Comparison of ENCODE assay signal across 12 cellular contexts in genomic region chr17:29124931-29125270, GRCh38. TPM values are rescaled to one million over a fixed set of nuclear protein-coding genes. Genes with fewer than 3 reads are reported as not detected.
DNase-seq lines count a peak whose midpoint lies in the region; ATAC-seq and TF ChIP-seq lines count a peak whose summit lies in the region.
"Had no signal": no experiment of that assay in that cellular context is flagged by ENCODE, and none has a peak within 500 bp of the region (broad histone marks: within the 10 kb centered on the region; RNA-seq: fewer than 3 reads in every experiment).

No MANE protein-coding gene starts in this region.

- CTCF ChIA-PET in PC-3 (lab: Charles Lee): interaction anchor here (1.3 to 1.9 kb wide), 6 partner anchors 13 to 173 kb away, joined by 3 to 23 read pairs (median 11); partner anchors contain the start of gene MYO18A

- POLR2A ChIA-PET in PC-3 (lab: Charles Lee; ENCODE audit: unreplicated experiment): interaction anchor here (0.5 kb wide), 1 partner anchor 173 kb away, joined by 5 read pairs; no protein-coding TSS in a partner anchor

- H3K4me2 ChIP-seq in PC-3 (ENCODE audit: low read length): no peak overlapping the region

- H3K36me3 ChIP-seq in PC-3 (ENCODE audit: low read depth, low read length): no peaks in the 10 kb centered on the region
- peaks cover 62% of the 10 kb centered on the region for H3K36me3 ChIP-seq in neutrophil
- H3K36me3 ChIP-seq: breast epithelium had no signal

- H2AFZ ChIP-seq in PC-3 (ENCODE audit: low read length): no peak overlapping the region

- H3K9ac ChIP-seq in PC-3 (ENCODE audit: low read length): no peak overlapping the region

- H4K20me1 ChIP-seq in PC-3 (ENCODE audit: low read length): no peaks in the 10 kb centered on the region

- no peaks in the 10 kb centered on the region for H3K79me2 ChIP-seq in PC-3 (ENCODE audit: low read length)

- H3K4me1 ChIP-seq in PC-3 (ENCODE audit: insufficient read depth, low read length) (peaks cover 14% of the 10 kb centered on the region), neutrophil (ENCODE audit: control insufficient read depth in 1 of 2, insufficient read depth in 1 of 2, low read depth in 1 of 2, low read length in 1 of 2) (peaks cover 20% of the 10 kb centered on the region in 2 experiments)
- H3K4me1 ChIP-seq: breast epithelium had no signal

- DNase-seq in Daoy (ENCODE audit: low read depth) (peak; percentile 44), PC-3 (peak; percentile 57), erythroblast (lab: John Stamatoyannopoulos, UW) (peak; percentile 74 to 82), GM13976 (ENCODE audit: low spot score) (no peak), KBM-7 (no peak)
- DNase-seq: activated T-cell treated with anti-CD3 and anti-CD28 coated beads, Interleukin-2, amount 50 U/mL, for 1 hour; Kasumi-1; stimulated activated CD4-positive, alpha-beta T cell treated with anti-CD3 and anti-CD28 coated beads, Interleukin-2, amount 100 ng/mL, for 24 hours had no signal

- H3F3A ChIP-seq in PC-3 (ENCODE audit: low read length, unreplicated experiment): no peaks in the 10 kb centered on the region

- no peak for TF ChIP-seq POLR2A in erythroblast (IDR thresholded peaks at IDR 0.05; ENCODE audit: low read length)

- ATAC-seq in PC-3 (peak; percentile 87), GM19023 (IDR thresholded peaks at IDR 0.05; ENCODE audit: unreplicated experiment) (no peak), HG03571 (IDR thresholded peaks at IDR 0.05; ENCODE audit: unreplicated experiment) (no peak)

- in situ Hi-C loops in GM13976 (cut with MboI; ENCODE audit: low sequenced_read_pairs, unreplicated experiment): loop anchor here (25.0 kb wide), 1 partner anchor 388 kb away; the partner anchor contains the start of genes NEK8, TLCD1 and TRAF4
- in situ Hi-C loops in KBM-7 (cut with MboI; ENCODE audit: low pct_unique_long_range_greater_than_20kb, low sequenced_read_pairs): loop anchor here (25.0 kb wide), 2 partner anchors 388 to 437 kb away; partner anchors contain the start of genes ABHD15, NEK8, TLCD1 and TP53I13

- H3K27ac ChIP-seq in PC-3 (ENCODE audit: low read length) (peak overlapping the region; percentile 30; the same call in 1 of the 2 replicates), neutrophil (peak overlapping the region; percentile 81)
- H3K27ac ChIP-seq: breast epithelium had no signal

- intact Hi-C loops in PC-3 (cut with micrococcal nuclease): loop anchor here (1.0 kb wide), 1 partner anchor 20 kb away; no protein-coding TSS in a partner anchor

- TF ChIP-seq CTCF in PC-3 (conservative IDR thresholded peaks at IDR 0.05; ENCODE audit: low read depth, low read length) (no peak), neutrophil (IDR thresholded peaks at IDR 0.05) (no peak), GM13976 (IDR thresholded peaks at IDR 0.05; ENCODE audit: borderline replicate concordance, control extremely low read depth, extremely low read depth, insufficient read depth, missing control alignments) (no peak)

- no TSS peak for BruUV-seq in PC-3 (replicated peaks; lab: Mats Ljungman, UMichigan)

- H3K4me3 ChIP-seq in PC-3 (ENCODE audit: low read length) (no peak overlapping the region), neutrophil (ENCODE audit: low read depth in 1 of 2, low read length in 1 of 2) (no peak overlapping the region)
- H3K4me3 ChIP-seq: breast epithelium had no signal

- H3K9me3 ChIP-seq in PC-3 (ENCODE audit: low read length): no peaks in the 10 kb centered on the region
- no peaks in the 10 kb centered on the region for H3K9me3 ChIP-seq in neutrophil
- H3K9me3 ChIP-seq: breast epithelium had no signal

- H3K27me3 ChIP-seq in PC-3 (ENCODE audit: low read length) (no peaks in the 10 kb centered on the region), neutrophil (no peaks in the 10 kb centered on the region)
- H3K27me3 ChIP-seq: breast epithelium had no signal

- no peaks in the 10 kb centered on the region for H3K9me2 ChIP-seq in PC-3 (replicated peaks; ENCODE audit: low read length)

RNA-seq across cellular contexts. Expression of gene MYO18A, which starts 55.3 kb away (rescaled TPM):
- 11.9 and 20.1 TPM in 2 replicates for total RNA-seq in Daoy (2014; rRNA removed; shearing (Covaris generic))
- total RNA-seq in PC-3 (2014; rRNA removed): 28.0 and 36.1 TPM in 2 replicates

Comparison
In these comparisons a context has a peak if more than half of its experiments do, and no peak if none do; other contexts are left out.
1. DNase-seq: peak in Daoy (single experiment), PC-3 (single experiment) and erythroblast (2 of 2); none in GM13976 (single experiment) and KBM-7 (single experiment).